Comparison of ENCODE assay signal across 1 cellular context in the genomic region with DNA sequence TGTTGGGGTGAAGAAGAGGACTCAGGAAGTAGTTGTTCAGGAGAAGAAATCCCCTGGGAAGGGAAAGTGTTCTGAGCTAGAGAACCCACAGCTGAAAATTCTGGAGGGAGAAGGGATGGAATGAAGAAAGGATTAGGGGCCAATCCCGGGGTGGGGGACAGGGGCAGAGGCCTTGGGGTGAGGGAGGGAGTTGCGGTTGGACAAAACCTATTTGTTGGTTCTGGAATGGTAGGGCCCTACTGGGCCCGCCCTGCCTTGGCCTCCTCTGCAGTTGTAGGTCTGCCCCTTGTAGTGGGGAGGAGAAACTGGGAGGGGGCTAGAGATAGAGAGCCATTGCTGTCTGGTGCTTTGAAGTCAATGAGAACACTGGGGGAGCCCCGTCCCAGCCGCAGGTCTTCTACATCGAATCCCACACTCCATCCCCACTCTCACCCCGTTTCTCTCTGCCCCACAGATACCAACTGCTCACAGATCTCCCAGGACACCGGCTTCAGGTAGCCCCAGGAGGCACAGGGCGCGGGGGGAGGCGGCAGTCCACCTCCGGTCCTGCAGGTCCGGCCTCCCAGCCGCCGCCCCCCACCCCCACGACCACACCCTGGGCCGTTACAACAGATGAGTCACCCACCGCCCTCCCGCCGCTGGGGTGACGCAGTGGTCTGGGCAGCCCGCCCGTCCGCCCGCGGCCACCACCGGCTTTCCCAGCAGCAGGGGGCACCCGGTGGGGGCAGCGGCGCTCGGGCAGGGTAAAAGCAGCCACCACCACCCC.
A peak's percentile ranks its signal among the peaks of the same experiment; 100 is the strongest.
TF ChIP-seq lines count a peak whose summit lies in the region.

No MANE protein-coding gene starts in this region.

TF ChIP-seq in GM12878, 131 proteins besides CTCF, POLR2A, EP300 and RAD21 (continued from another document):
- TF ChIP-seq BACH1 (IDR thresholded peaks at IDR 0.05; ENCODE audit: borderline replicate concordance) (peak; percentile 76; the same call in 1 of the 2 replicates), YY1 (IDR thresholded peaks at IDR 0.05; ENCODE audit: low read depth, low read length) (no peak), GATAD2B (conservative IDR thresholded peaks at IDR 0.05; ENCODE audit: low read depth) (peak; percentile 79; the same call in 1 of the 2 replicates), BMI1 (IDR thresholded peaks at IDR 0.05; ENCODE audit: borderline replicate concordance) (no peak), ZBED1 (IDR thresholded peaks at IDR 0.05; ENCODE audit: borderline replicate concordance) (no peak), BRCA1 (IDR thresholded peaks at IDR 0.05; ENCODE audit: low read depth, low read length) (no peak), ZNF24 (IDR thresholded peaks at IDR 0.05) (no peak), STAT3 (IDR thresholded peaks at IDR 0.05; ENCODE audit: low read depth, low read length) (no peak), ZSCAN29 (IDR thresholded peaks at IDR 0.05) (0 out of 2 replicates have a peak, but pooled peaks have one; percentile 21), YBX1 (IDR thresholded peaks at IDR 0.05) (no peak), RELA (IDR thresholded peaks at IDR 0.05; ENCODE audit: borderline replicate concordance, partially characterized antibody) (peak; percentile 53)
- TF ChIP-seq, protein P1, sequence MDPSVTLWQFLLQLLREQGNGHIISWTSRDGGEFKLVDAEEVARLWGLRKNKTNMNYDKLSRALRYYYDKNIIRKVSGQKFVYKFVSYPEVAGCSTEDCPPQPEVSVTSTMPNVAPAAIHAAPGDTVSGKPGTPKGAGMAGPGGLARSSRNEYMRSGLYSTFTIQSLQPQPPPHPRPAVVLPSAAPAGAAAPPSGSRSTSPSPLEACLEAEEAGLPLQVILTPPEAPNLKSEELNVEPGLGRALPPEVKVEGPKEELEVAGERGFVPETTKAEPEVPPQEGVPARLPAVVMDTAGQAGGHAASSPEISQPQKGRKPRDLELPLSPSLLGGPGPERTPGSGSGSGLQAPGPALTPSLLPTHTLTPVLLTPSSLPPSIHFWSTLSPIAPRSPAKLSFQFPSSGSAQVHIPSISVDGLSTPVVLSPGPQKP (IDR thresholded peaks at IDR 0.05; ENCODE audit: low read depth, low read length) = no peak
- TF ChIP-seq, protein P2, sequence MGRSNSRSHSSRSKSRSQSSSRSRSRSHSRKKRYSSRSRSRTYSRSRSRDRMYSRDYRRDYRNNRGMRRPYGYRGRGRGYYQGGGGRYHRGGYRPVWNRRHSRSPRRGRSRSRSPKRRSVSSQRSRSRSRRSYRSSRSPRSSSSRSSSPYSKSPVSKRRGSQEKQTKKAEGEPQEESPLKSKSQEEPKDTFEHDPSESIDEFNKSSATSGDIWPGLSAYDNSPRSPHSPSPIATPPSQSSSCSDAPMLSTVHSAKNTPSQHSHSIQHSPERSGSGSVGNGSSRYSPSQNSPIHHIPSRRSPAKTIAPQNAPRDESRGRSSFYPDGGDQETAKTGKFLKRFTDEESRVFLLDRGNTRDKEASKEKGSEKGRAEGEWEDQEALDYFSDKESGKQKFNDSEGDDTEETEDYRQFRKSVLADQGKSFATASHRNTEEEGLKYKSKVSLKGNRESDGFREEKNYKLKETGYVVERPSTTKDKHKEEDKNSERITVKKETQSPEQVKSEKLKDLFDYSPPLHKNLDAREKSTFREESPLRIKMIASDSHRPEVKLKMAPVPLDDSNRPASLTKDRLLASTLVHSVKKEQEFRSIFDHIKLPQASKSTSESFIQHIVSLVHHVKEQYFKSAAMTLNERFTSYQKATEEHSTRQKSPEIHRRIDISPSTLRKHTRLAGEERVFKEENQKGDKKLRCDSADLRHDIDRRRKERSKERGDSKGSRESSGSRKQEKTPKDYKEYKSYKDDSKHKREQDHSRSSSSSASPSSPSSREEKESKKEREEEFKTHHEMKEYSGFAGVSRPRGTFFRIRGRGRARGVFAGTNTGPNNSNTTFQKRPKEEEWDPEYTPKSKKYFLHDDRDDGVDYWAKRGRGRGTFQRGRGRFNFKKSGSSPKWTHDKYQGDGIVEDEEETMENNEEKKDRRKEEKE (IDR thresholded peaks at IDR 0.05) = no peak
- TF ChIP-seq, protein P3, sequence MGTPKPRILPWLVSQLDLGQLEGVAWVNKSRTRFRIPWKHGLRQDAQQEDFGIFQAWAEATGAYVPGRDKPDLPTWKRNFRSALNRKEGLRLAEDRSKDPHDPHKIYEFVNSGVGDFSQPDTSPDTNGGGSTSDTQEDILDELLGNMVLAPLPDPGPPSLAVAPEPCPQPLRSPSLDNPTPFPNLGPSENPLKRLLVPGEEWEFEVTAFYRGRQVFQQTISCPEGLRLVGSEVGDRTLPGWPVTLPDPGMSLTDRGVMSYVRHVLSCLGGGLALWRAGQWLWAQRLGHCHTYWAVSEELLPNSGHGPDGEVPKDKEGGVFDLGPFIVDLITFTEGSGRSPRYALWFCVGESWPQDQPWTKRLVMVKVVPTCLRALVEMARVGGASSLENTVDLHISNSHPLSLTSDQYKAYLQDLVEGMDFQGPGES (IDR thresholded peaks at IDR 0.05) = no peak
- TF ChIP-seq, protein P4, sequence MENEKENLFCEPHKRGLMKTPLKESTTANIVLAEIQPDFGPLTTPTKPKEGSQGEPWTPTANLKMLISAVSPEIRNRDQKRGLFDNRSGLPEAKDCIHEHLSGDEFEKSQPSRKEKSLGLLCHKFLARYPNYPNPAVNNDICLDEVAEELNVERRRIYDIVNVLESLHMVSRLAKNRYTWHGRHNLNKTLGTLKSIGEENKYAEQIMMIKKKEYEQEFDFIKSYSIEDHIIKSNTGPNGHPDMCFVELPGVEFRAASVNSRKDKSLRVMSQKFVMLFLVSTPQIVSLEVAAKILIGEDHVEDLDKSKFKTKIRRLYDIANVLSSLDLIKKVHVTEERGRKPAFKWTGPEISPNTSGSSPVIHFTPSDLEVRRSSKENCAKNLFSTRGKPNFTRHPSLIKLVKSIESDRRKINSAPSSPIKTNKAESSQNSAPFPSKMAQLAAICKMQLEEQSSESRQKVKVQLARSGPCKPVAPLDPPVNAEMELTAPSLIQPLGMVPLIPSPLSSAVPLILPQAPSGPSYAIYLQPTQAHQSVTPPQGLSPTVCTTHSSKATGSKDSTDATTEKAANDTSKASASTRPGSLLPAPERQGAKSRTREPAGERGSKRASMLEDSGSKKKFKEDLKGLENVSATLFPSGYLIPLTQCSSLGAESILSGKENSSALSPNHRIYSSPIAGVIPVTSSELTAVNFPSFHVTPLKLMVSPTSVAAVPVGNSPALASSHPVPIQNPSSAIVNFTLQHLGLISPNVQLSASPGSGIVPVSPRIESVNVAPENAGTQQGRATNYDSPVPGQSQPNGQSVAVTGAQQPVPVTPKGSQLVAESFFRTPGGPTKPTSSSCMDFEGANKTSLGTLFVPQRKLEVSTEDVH (IDR thresholded peaks at IDR 0.05; ENCODE audit: low read depth, partially characterized antibody) = no peak
